In genomic region chr14:74611672-74612345, GRCh38 we compare ENCODE assay signal across 1 cellular context.
TF ChIP-seq lines count a peak whose summit lies in the region.

Gene LTBP2, minus strand, starts transcription at chr14:74612237. Its CDS starts 293 bp downstream, at chr14:74611944.

TF ChIP-seq in HepG2, 621 proteins besides CTCF, POLR2A, EP300 and RAD21 (continued from another document and continues in another):
- TF ChIP-seq USF2 (IDR thresholded peaks at IDR 0.05; ENCODE audit: low read depth, low read length) (no peak), USF2 (CRISPR knock-in tag; IDR thresholded peaks at IDR 0.05; ENCODE audit: borderline replicate concordance) (no peak), TGIF2 (CRISPR knock-in tag; IDR thresholded peaks at IDR 0.05) (no peak), RFXAP (CRISPR knock-in tag; IDR thresholded peaks at IDR 0.05; ENCODE audit: borderline replicate concordance) (no peak), MTERF4 (CRISPR knock-in tag; IDR thresholded peaks at IDR 0.05) (peak; percentile 48; the same call in 1 of the 2 replicates), ZBTB39 (CRISPR knock-in tag; IDR thresholded peaks at IDR 0.05) (no peak), KLF16 (CRISPR knock-in tag; IDR thresholded peaks at IDR 0.05) (no peak), NR0B2 (CRISPR knock-in tag; IDR thresholded peaks at IDR 0.05) (no peak), U2AF2 (IDR thresholded peaks at IDR 0.05; ENCODE audit: low read depth, low read length) (no peak), SSRP1 (CRISPR knock-in tag; IDR thresholded peaks at IDR 0.05) (no peak), TARDBP (CRISPR knock-in tag; IDR thresholded peaks at IDR 0.05) (0 out of 2 replicates have a peak, but pooled peaks have one; percentile 28), AGO2 (optimal IDR thresholded peaks at IDR 0.05; ENCODE audit: low read depth, low read length) (no peak), PAXIP1 (CRISPR knock-in tag; conservative IDR thresholded peaks at IDR 0.05) (no peak), HOXA3 (CRISPR knock-in tag; IDR thresholded peaks at IDR 0.05) (no peak), THRA (CRISPR knock-in tag; IDR thresholded peaks at IDR 0.05; ENCODE audit: borderline replicate concordance) (no peak), ZNF747 (CRISPR knock-in tag; IDR thresholded peaks at IDR 0.05; ENCODE audit: borderline replicate concordance) (0 out of 2 replicates have a peak, but pooled peaks have one; percentile 24), ADNP (CRISPR knock-in tag; IDR thresholded peaks at IDR 0.05) (no peak), GATAD1 (CRISPR knock-in tag; IDR thresholded peaks at IDR 0.05) (no peak), SIX1 (CRISPR knock-in tag; IDR thresholded peaks at IDR 0.05; ENCODE audit: borderline replicate concordance) (no peak), PLSCR1 (CRISPR knock-in tag; IDR thresholded peaks at IDR 0.05; ENCODE audit: borderline replicate concordance) (no peak), NCOA2 (CRISPR knock-in tag; IDR thresholded peaks at IDR 0.05) (no peak), ZNF660 (CRISPR knock-in tag; IDR thresholded peaks at IDR 0.05; ENCODE audit: borderline replicate concordance, low read depth) (no peak), ZNF263 (CRISPR knock-in tag; IDR thresholded peaks at IDR 0.05) (no peak), ZNF230 (CRISPR knock-in tag; IDR thresholded peaks at IDR 0.05) (no peak), MLLT10 (CRISPR knock-in tag; IDR thresholded peaks at IDR 0.05) (no peak), HDAC1 (CRISPR knock-in tag; IDR thresholded peaks at IDR 0.05) (no peak), PRMT3 (CRISPR knock-in tag; IDR thresholded peaks at IDR 0.05; ENCODE audit: borderline replicate concordance, low read depth) (no peak), ZNF782 (CRISPR knock-in tag; IDR thresholded peaks at IDR 0.05; ENCODE audit: borderline replicate concordance) (no peak)
- TF ChIP-seq, protein P1, sequence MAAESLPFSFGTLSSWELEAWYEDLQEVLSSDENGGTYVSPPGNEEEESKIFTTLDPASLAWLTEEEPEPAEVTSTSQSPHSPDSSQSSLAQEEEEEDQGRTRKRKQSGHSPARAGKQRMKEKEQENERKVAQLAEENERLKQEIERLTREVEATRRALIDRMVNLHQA (CRISPR knock-in tag; IDR thresholded peaks at IDR 0.05), result no peak
- TF ChIP-seq, protein P2, sequence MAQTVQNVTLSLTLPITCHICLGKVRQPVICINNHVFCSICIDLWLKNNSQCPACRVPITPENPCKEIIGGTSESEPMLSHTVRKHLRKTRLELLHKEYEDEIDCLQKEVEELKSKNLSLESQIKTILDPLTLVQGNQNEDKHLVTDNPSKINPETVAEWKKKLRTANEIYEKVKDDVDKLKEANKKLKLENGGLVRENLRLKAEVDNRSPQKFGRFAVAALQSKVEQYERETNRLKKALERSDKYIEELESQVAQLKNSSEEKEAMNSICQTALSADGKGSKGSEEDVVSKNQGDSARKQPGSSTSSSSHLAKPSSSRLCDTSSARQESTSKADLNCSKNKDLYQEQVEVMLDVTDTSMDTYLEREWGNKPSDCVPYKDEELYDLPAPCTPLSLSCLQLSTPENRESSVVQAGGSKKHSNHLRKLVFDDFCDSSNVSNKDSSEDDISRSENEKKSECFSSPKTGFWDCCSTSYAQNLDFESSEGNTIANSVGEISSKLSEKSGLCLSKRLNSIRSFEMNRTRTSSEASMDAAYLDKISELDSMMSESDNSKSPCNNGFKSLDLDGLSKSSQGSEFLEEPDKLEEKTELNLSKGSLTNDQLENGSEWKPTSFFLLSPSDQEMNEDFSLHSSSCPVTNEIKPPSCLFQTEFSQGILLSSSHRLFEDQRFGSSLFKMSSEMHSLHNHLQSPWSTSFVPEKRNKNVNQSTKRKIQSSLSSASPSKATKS (CRISPR knock-in tag; IDR thresholded peaks at IDR 0.05), result no peak
- TF ChIP-seq, protein P3, sequence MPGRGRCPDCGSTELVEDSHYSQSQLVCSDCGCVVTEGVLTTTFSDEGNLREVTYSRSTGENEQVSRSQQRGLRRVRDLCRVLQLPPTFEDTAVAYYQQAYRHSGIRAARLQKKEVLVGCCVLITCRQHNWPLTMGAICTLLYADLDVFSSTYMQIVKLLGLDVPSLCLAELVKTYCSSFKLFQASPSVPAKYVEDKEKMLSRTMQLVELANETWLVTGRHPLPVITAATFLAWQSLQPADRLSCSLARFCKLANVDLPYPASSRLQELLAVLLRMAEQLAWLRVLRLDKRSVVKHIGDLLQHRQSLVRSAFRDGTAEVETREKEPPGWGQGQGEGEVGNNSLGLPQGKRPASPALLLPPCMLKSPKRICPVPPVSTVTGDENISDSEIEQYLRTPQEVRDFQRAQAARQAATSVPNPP (CRISPR knock-in tag; IDR thresholded peaks at IDR 0.05), result no peak
- TF ChIP-seq, protein P4, sequence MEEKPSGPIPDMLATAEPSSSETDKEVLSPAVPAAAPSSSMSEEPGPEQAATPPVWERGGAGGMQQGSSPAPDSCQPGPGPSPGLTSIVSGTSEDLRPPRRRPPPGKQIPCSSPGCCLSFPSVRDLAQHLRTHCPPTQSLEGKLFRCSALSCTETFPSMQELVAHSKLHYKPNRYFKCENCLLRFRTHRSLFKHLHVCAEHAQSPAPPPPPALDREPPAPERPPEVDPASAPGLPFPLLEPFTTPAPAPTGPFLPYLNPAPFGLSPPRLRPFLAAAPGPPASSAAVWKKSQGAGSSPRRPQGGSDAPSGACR (CRISPR knock-in tag; IDR thresholded peaks at IDR 0.05), result no peak
- TF ChIP-seq, protein P5, sequence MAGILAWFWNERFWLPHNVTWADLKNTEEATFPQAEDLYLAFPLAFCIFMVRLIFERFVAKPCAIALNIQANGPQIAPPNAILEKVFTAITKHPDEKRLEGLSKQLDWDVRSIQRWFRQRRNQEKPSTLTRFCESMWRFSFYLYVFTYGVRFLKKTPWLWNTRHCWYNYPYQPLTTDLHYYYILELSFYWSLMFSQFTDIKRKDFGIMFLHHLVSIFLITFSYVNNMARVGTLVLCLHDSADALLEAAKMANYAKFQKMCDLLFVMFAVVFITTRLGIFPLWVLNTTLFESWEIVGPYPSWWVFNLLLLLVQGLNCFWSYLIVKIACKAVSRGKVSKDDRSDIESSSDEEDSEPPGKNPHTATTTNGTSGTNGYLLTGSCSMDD (CRISPR knock-in tag; IDR thresholded peaks at IDR 0.05), result no peak
- TF ChIP-seq, protein P6, sequence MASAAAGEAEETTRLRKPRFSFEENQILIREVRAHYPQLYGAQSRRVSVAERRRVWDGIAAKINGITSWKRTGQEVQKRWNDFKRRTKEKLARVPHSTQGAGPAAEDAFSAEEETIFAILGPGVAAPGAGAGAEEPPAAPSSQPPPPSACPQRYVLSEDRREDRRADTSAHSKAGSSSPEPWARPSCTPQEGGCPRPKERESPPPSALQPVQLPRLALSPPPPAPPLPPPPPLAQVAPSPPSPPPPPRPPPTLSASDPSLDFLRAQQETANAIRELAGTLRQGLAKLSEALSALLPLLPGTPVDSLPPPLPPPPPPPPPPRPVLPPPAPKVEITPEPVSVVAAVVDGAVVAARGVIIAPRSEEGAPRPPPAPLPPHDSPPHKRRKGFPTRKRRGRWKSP (CRISPR knock-in tag; IDR thresholded peaks at IDR 0.05), result 0 out of 2 replicates have a peak, but pooled peaks have one; percentile 46
- TF ChIP-seq, protein P7, sequence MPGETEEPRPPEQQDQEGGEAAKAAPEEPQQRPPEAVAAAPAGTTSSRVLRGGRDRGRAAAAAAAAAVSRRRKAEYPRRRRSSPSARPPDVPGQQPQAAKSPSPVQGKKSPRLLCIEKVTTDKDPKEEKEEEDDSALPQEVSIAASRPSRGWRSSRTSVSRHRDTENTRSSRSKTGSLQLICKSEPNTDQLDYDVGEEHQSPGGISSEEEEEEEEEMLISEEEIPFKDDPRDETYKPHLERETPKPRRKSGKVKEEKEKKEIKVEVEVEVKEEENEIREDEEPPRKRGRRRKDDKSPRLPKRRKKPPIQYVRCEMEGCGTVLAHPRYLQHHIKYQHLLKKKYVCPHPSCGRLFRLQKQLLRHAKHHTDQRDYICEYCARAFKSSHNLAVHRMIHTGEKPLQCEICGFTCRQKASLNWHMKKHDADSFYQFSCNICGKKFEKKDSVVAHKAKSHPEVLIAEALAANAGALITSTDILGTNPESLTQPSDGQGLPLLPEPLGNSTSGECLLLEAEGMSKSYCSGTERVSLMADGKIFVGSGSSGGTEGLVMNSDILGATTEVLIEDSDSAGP (CRISPR knock-in tag; IDR thresholded peaks at IDR 0.05; ENCODE audit: borderline replicate concordance), result peak; percentile 49; the same call in 1 of the 2 replicates
